In genomic region chr9:34437006-34437925, GRCh38 we compare ENCODE assay signal across 1 cellular context.
TF ChIP-seq lines count a peak whose summit lies in the region.

No MANE protein-coding gene starts in this region.

TF ChIP-seq in IMR-90, 13 proteins besides CTCF, POLR2A, EP300 and RAD21:
- TF ChIP-seq SMC3 (IDR thresholded peaks at IDR 0.05; ENCODE audit: low read depth, low read length) (peak; percentile 74), BHLHE40 (IDR thresholded peaks at IDR 0.05; ENCODE audit: low read depth, low read length) (no peak)
TF ChIP-seq in IMR-90: peak in this region for 1.
